Comparison of ENCODE assay signal across 19 cellular contexts in the genomic region with DNA sequence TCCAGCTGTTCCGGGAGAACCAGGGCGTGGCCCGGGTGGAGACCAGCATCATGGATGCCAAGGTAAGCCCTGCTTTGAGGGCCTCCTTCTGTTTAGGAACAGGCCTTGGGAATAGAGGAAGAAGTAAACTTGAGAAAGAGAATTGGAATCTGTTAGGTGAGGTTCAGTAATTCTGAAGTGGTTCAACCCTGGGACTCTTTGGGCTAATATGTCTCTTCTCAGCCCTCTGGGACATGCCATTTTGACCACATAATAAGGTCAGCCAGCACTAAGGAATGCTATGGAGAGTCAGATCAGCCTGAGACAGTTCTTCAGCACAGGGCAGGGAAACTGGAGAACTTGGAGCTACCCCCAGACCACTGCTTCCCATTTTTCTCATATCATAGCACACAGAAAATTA.
"Had no signal": no experiment of that assay in that cellular context is flagged by ENCODE, and none has a peak within 500 bp of the region (broad histone marks: within the 10 kb centered on the region; RNA-seq: fewer than 3 reads in every experiment).

No MANE protein-coding gene starts in this region.

- DNase-seq: activated B cell treated with CpG ODN at 0.5 μM for 24 hours; activated CD4-positive, alpha-beta T cell treated with anti-CD3 and anti-CD28 coated beads for 48 hours; activated CD8-positive, alpha-beta memory T cell treated with anti-CD3 and anti-CD28 coated beads, Interleukin-2, amount 50 U/mL, for 4 hours; activated CD8-positive, alpha-beta T cell treated with anti-CD3 and anti-CD28 coated beads, Interleukin-2, amount 10 ng/mL, durations not matched to agents 7 days and 5 days; activated effector memory CD4-positive, alpha-beta T cell treated with anti-CD3 and anti-CD28 coated beads, Interleukin-2, amount 50 U/mL, for 16 hours; activated T-cell treated with anti-CD3 and anti-CD28 coated beads, Interleukin-2, amount 50 U/mL, for 48 hours; body of pancreas; caudate nucleus; colonic mucosa; esophagus squamous epithelium; foreskin fibroblast; glutamatergic neuron; hypothalamus; kidney glomerular epithelial cell; stimulated activated CD4-positive, alpha-beta T cell treated with anti-CD3 and anti-CD28 coated beads, Interleukin-12 subunit alpha, Interleukin-12 subunit beta, amount 100 ng/mL, for 4 hours; stimulated activated CD4-positive, alpha-beta T cell treated with anti-CD3 and anti-CD28 coated beads, Interleukin-2, amount 100 ng/mL, for 24 hours; T-helper 2 cell had no signal

- H3K36me3 ChIP-seq: colonic mucosa, esophagus squamous epithelium, thoracic aorta had no signal

- H3K4me1 ChIP-seq: colonic mucosa, parathyroid adenoma had no signal

- H3K9ac ChIP-seq: parathyroid adenoma had no signal

- H3K9me3 ChIP-seq: body of pancreas, colonic mucosa, esophagus squamous epithelium, thoracic aorta had no signal

- H3K79me2 ChIP-seq: parathyroid adenoma had no signal

- H3K4me3 ChIP-seq: body of pancreas, colonic mucosa, esophagus squamous epithelium, thoracic aorta had no signal

- H3K27ac ChIP-seq: colonic mucosa, esophagus squamous epithelium, parathyroid adenoma, thoracic aorta had no signal

- H2AFZ ChIP-seq: parathyroid adenoma had no signal

- H3K27me3 ChIP-seq: body of pancreas, colonic mucosa, esophagus squamous epithelium had no signal
